In the genomic region with DNA sequence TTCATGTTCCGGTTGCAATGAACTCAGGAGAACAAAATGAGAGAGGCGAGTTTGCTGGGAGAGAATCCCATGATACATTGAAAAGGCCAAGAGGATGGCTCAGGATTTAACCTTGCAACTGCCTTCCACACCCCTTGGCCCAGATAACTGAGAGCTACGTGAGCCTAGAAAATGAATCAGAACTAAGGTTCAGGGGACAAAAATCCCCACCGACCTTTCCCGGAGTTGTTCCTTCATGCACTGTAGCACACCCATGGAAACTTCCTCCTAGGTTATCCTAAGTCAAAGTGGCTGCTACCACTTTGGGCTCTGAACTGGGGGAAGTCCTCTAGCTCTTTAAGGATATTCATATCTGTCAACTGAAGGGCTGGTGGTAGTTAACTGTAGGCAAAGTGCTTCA, we compare ENCODE assay signal across 18 cellular contexts. TPM values are rescaled to one million over a fixed set of nuclear protein-coding genes. Genes with fewer than 3 reads are reported as not detected.
A peak's percentile ranks its signal among the peaks of the same experiment; 100 is the strongest.
DNase-seq lines count a peak whose midpoint lies in the region; ATAC-seq and TF ChIP-seq lines count a peak whose summit lies in the region.
"Had no signal": no experiment of that assay in that cellular context is flagged by ENCODE, and none has a peak within 500 bp of the region (broad histone marks: within the 10 kb centered on the region; RNA-seq: fewer than 3 reads in every experiment).

No MANE protein-coding gene starts in this region.

- H2AFZ ChIP-seq in GM23248 (peak overlapping the region; percentile 65), neural progenitor cell (replicated peaks) (peak overlapping the region; percentile 42)

- no peak for ATAC-seq in HG03439 (IDR thresholded peaks at IDR 0.05; ENCODE audit: unreplicated experiment)

- whole genome bisulfite sequencing in GM23248 (ENCODE audit: low coverage in 1 of 2, low lambda C conversion rate in 2 of 2, missing lambda C conversion rate in 2 of 2), 2 experiments, result 29 to 41% methylated on average over 5 of the region's 5 CpGs

- H4K20me1 ChIP-seq in GM23248 (ENCODE audit: insufficient read depth), result no peaks in the 10 kb centered on the region
- H4K20me1 ChIP-seq in neural progenitor cell (ENCODE audit: low read depth), result no peaks in the 10 kb centered on the region

- peaks cover 2% of the 10 kb centered on the region for H3K27me3 Mint-ChIP-seq in neural progenitor cell (ENCODE audit: insufficient read depth, low read depth)

- no peaks in the 10 kb centered on the region for H3K9me3 Mint-ChIP-seq in neural progenitor cell

- H3K9me3 ChIP-seq in GM23248 (ENCODE audit: low read depth), result no peaks in the 10 kb centered on the region
- H3K9me3 ChIP-seq in adipocyte (ENCODE audit: control insufficient read depth, low read length), result no peaks in the 10 kb centered on the region
- no peaks in the 10 kb centered on the region for H3K9me3 ChIP-seq in neural progenitor cell (ENCODE audit: low read depth)
- H3K9me3 ChIP-seq: A549 had no signal

- no peak overlapping the region for H3K9ac ChIP-seq in GM23248
- peak overlapping the region; percentile 56 for H3K9ac ChIP-seq in adipocyte (ENCODE audit: low read length)
- no peak overlapping the region for H3K9ac ChIP-seq in neural progenitor cell

- DNase-seq in GM23248 (no peak), adipocyte (ENCODE audit: low read depth) (no peak), fibroblast of mammary gland (ENCODE audit: low read depth) (peak; percentile 46), neural progenitor cell (ENCODE audit: low spot score) (no peak), NCI-H82 treated with DMSO at 0.1 percent for 48 hours (lab: John Stamatoyannopoulos, UW; ENCODE audit: unreplicated experiment) (no peak), NCI-H345 (lab: John Stamatoyannopoulos, UW) (no peak), SIG-M5 treated with dmso at 0.1 percent for 504 hours (lab: John Stamatoyannopoulos, UW; ENCODE audit: unreplicated experiment) (no peak)
- DNase-seq: AML-193, DMS79, KG1, MM.1S, NCI-H1105, NCI-H1694 treated with DMSO at 0.1 percent for 48 hours, NCI-H446 treated with DMSO at 0.1 percent for 48 hours, NCI-H748 treated with DMSO at 0.1 percent for 48 hours, Right ventricle myocardium superior had no signal

- no peak overlapping the region for H3K4me3 ChIP-seq in GM23248
- H3K4me3 ChIP-seq in adipocyte (ENCODE audit: low read length), result peak overlapping the region; percentile 1
- no peak overlapping the region for H3K4me3 ChIP-seq in fibroblast of mammary gland (ENCODE audit: control insufficient read depth, low read depth, low read length)
- no peak overlapping the region for H3K4me3 ChIP-seq in neural progenitor cell
- H3K4me3 ChIP-seq: A549 had no signal

- H3K4me1 Mint-ChIP-seq in neural progenitor cell, result peaks cover 3% of the 10 kb centered on the region

- in situ Hi-C loops in GM23248 (cut with MboI), result no loop called here

- no peaks in the 10 kb centered on the region for H3K36me3 Mint-ChIP-seq in neural progenitor cell

- H3K36me3 ChIP-seq in GM23248 (ENCODE audit: low read depth), result no peaks in the 10 kb centered on the region
- no peaks in the 10 kb centered on the region for H3K36me3 ChIP-seq in adipocyte (ENCODE audit: control insufficient read depth, insufficient read depth, low read length, severe bottlenecking)
- H3K36me3 ChIP-seq in neural progenitor cell, result no peaks in the 10 kb centered on the region

- H3K27me3 ChIP-seq in GM23248 (replicated peaks; ENCODE audit: insufficient read depth), result no peaks in the 10 kb centered on the region
- no peaks in the 10 kb centered on the region for H3K27me3 ChIP-seq in adipocyte (replicated peaks; ENCODE audit: control insufficient read depth, insufficient read depth, low read length)
- H3K27me3 ChIP-seq in neural progenitor cell, result no peaks in the 10 kb centered on the region

- H3F3A ChIP-seq in GM23248 (ENCODE audit: insufficient read depth) (peaks cover 30% of the 10 kb centered on the region), neural progenitor cell (ENCODE audit: low read depth) (no peaks in the 10 kb centered on the region)

- H3K27ac ChIP-seq in GM23248 (0 out of 2 replicates have a peak overlapping the region, but pooled peaks have one; percentile 4), neural progenitor cell (no peak overlapping the region)

- H3K79me2 ChIP-seq in GM23248 (ENCODE audit: insufficient read depth), result no peaks in the 10 kb centered on the region
- H3K79me2 ChIP-seq in neural progenitor cell (ENCODE audit: low read depth), result no peaks in the 10 kb centered on the region

- H3K9me2 ChIP-seq in GM23248 (ENCODE audit: insufficient read depth), result no peaks in the 10 kb centered on the region

- TF ChIP-seq CTCF in fibroblast of mammary gland (conservative IDR thresholded peaks at IDR 0.05; ENCODE audit: control insufficient read depth, insufficient read depth, low read depth, low read length), result no peak
- TF ChIP-seq CTCF in neural progenitor cell (IDR thresholded peaks at IDR 0.05), result no peak

- H3K4me1 ChIP-seq in GM23248 (ENCODE audit: insufficient read depth) (peaks cover 41% of the 10 kb centered on the region), adipocyte (ENCODE audit: control insufficient read depth, insufficient read depth, low read length) (peaks cover 27% of the 10 kb centered on the region), neural progenitor cell (no peaks in the 10 kb centered on the region)

- H3K4me2 ChIP-seq in GM23248 (ENCODE audit: unreplicated experiment) (no peak overlapping the region), neural progenitor cell (no peak overlapping the region)
- H3K4me2 ChIP-seq: A549 had no signal

- H3K4me3 Mint-ChIP-seq in neural progenitor cell, result no peak overlapping the region

- H3K27ac Mint-ChIP-seq in neural progenitor cell, result no peak overlapping the region

RNA-seq across cellular contexts. Expression of gene SLC4A7, which starts 58.3 kb away (rescaled TPM):
- total RNA-seq in GM23248 (2014; rRNA removed; shearing (Covaris generic)), result 73.4 and 81.6 TPM in 2 replicates
- polyA plus RNA-seq in GM23248 (2016; fragmentation: Nextera tagmentation; extraction: Ambion mirVana), result 22.9 and 25.5 TPM in 2 replicates
- total RNA-seq in neural progenitor cell (ENCODE audit: low replicate concordance), result 82.1 and 114 TPM in 2 replicates
